Comparison of ENCODE assay signal across 1 cellular context in genomic region chr12:114399664-114400211, GRCh38.
TF ChIP-seq lines count a peak whose summit lies in the region.

No MANE protein-coding gene starts in this region.

TF ChIP-seq in WTC11, 78 proteins besides CTCF, POLR2A, EP300 and RAD21 (continued from another document and continues in another):
- no peak for TF ChIP-seq KAT7 (CRISPR knock-in tag; IDR thresholded peaks at IDR 0.05; ENCODE audit: borderline replicate concordance)
- no peak for TF ChIP-seq ZNF219 (CRISPR knock-in tag; IDR thresholded peaks at IDR 0.05; ENCODE audit: borderline replicate concordance)
- TF ChIP-seq ZNF232 (CRISPR knock-in tag; IDR thresholded peaks at IDR 0.05): 0 out of 2 replicates have a peak, but pooled peaks have one; percentile 20
- TF ChIP-seq SP1 (CRISPR knock-in tag; conservative IDR thresholded peaks at IDR 0.05): peak; percentile 65
- TF ChIP-seq E2F4 (CRISPR knock-in tag; IDR thresholded peaks at IDR 0.05; ENCODE audit: borderline replicate concordance, low read depth): no peak
- no peak for TF ChIP-seq NFE2L1 (CRISPR knock-in tag; IDR thresholded peaks at IDR 0.05)
- TF ChIP-seq SMAD4 (CRISPR knock-in tag; IDR thresholded peaks at IDR 0.05): no peak
- TF ChIP-seq ERG (CRISPR knock-in tag; IDR thresholded peaks at IDR 0.05): no peak
- TF ChIP-seq ZSCAN18 (CRISPR knock-in tag; IDR thresholded peaks at IDR 0.05): no peak
- TF ChIP-seq JAZF1 (CRISPR knock-in tag; IDR thresholded peaks at IDR 0.05): no peak
- TF ChIP-seq ZNF317 (CRISPR knock-in tag; IDR thresholded peaks at IDR 0.05; ENCODE audit: borderline replicate concordance, low read depth): no peak
- no peak for TF ChIP-seq NR2C2 (CRISPR knock-in tag; IDR thresholded peaks at IDR 0.05)
- TF ChIP-seq ZNF416 (CRISPR knock-in tag; IDR thresholded peaks at IDR 0.05): no peak
- 0 out of 2 replicates have a peak, but pooled peaks have one; percentile 22 for TF ChIP-seq ZBTB43 (CRISPR knock-in tag; IDR thresholded peaks at IDR 0.05)
- no peak for TF ChIP-seq PREB (CRISPR knock-in tag; IDR thresholded peaks at IDR 0.05; ENCODE audit: borderline replicate concordance)
- TF ChIP-seq TCF7 (CRISPR knock-in tag; IDR thresholded peaks at IDR 0.05; ENCODE audit: low read depth): no peak
- peak; percentile 62 for TF ChIP-seq USF1 (CRISPR knock-in tag; IDR thresholded peaks at IDR 0.05)
- TF ChIP-seq STAT6 (CRISPR knock-in tag; conservative IDR thresholded peaks at IDR 0.05; ENCODE audit: low read depth): no peak
- TF ChIP-seq CDX4 (CRISPR knock-in tag; IDR thresholded peaks at IDR 0.05; ENCODE audit: borderline replicate concordance): no peak
- no peak for TF ChIP-seq IRF2 (CRISPR knock-in tag; IDR thresholded peaks at IDR 0.05; ENCODE audit: borderline replicate concordance, low read depth)
- no peak for TF ChIP-seq ZNF425 (CRISPR knock-in tag; conservative IDR thresholded peaks at IDR 0.05)
- TF ChIP-seq TEAD1 (CRISPR knock-in tag; IDR thresholded peaks at IDR 0.05): no peak
- TF ChIP-seq USF2 (CRISPR knock-in tag; IDR thresholded peaks at IDR 0.05): 0 out of 2 replicates have a peak, but pooled peaks have one; percentile 48
- TF ChIP-seq JUN (CRISPR knock-in tag; IDR thresholded peaks at IDR 0.05): no peak
- TF ChIP-seq MXD4 (CRISPR knock-in tag; IDR thresholded peaks at IDR 0.05; ENCODE audit: borderline replicate concordance): no peak
- no peak for TF ChIP-seq SMAD3 (CRISPR knock-in tag; IDR thresholded peaks at IDR 0.05; ENCODE audit: borderline replicate concordance)
- TF ChIP-seq OVOL2 (CRISPR knock-in tag; IDR thresholded peaks at IDR 0.05; ENCODE audit: borderline replicate concordance): no peak
- no peak for TF ChIP-seq ZNF281 (CRISPR knock-in tag; IDR thresholded peaks at IDR 0.05)
- TF ChIP-seq AFF4 (CRISPR knock-in tag; IDR thresholded peaks at IDR 0.05; ENCODE audit: borderline replicate concordance): no peak
- TF ChIP-seq CREM (CRISPR knock-in tag; IDR thresholded peaks at IDR 0.05): 0 out of 2 replicates have a peak, but pooled peaks have one; percentile 50
- no peak for TF ChIP-seq ATF1 (CRISPR knock-in tag; IDR thresholded peaks at IDR 0.05)
- no peak for TF ChIP-seq ZNF671 (CRISPR knock-in tag; IDR thresholded peaks at IDR 0.05)
- TF ChIP-seq ATF2 (CRISPR knock-in tag; IDR thresholded peaks at IDR 0.05; ENCODE audit: borderline replicate concordance, low read depth): no peak
- no peak for TF ChIP-seq ZNF423 (CRISPR knock-in tag; IDR thresholded peaks at IDR 0.05)
